20 cellular contexts compared by ENCODE assay signal in genomic region chr2:205990104-205990503, GRCh38.
"Had no signal": no experiment of that assay in that cellular context is flagged by ENCODE, and none has a peak within 500 bp of the region (broad histone marks: within the 10 kb centered on the region; RNA-seq: fewer than 3 reads in every experiment).

No MANE protein-coding gene starts in this region.

- H3K36me3 Mint-ChIP-seq: neural progenitor cell had no signal

- H3K9me3 ChIP-seq: body of pancreas, heart right ventricle, left ventricle myocardium inferior, SK-N-SH, thyroid gland had no signal

- ATAC-seq: activated CD8-positive, alpha-beta T cell treated with anti-CD3 and anti-CD28 coated beads, Interleukin-2, amount 10 ng/mL, durations not matched to agents 7 days and 5 days; body of pancreas; heart right ventricle had no signal

- H3K36me3 ChIP-seq: neural progenitor cell, thyroid gland, WERI-Rb-1 had no signal

- H3K9me3 Mint-ChIP-seq: activated T-helper 2 cell treated with anti-CD3 and anti-CD28 coated beads, Interferon-gamma antibody, Interleukin-2, Interleukin-4, amounts not matched to agents 10 μg/mL and 5 μg/mL and 100 μg/mL, durations not matched to agents 14 hours and 24 hours and 36 hours; neural progenitor cell had no signal

- H3K27ac Mint-ChIP-seq: activated CD8-positive, alpha-beta T cell treated with anti-CD3 and anti-CD28 coated beads, Interleukin-2, amount 10 ng/mL, durations not matched to agents 7 days and 5 days; activated T-helper 2 cell treated with anti-CD3 and anti-CD28 coated beads, Interferon-gamma antibody, Interleukin-2, Interleukin-4, amounts not matched to agents 10 μg/mL and 5 μg/mL and 100 μg/mL, durations not matched to agents 14 hours and 24 hours and 36 hours; neural progenitor cell had no signal

- DNase-seq: activated CD4-positive, alpha-beta T cell treated with anti-CD3 and anti-CD28 coated beads for 1 hour; activated CD4-positive, alpha-beta T cell treated with anti-CD3 and anti-CD28 coated beads, Interleukin-2, amount 50 U/mL, for 1 hour; activated CD8-positive, alpha-beta T cell treated with anti-CD3 and anti-CD28 coated beads, Interleukin-2, amount 10 ng/mL, durations not matched to agents 7 days and 5 days; activated naive CD4-positive, alpha-beta T cell; body of pancreas; effector CD4-positive, alpha-beta T cell; heart right ventricle; left ventricle myocardium inferior; mammary epithelial cell; SK-N-SH; stimulated activated CD4-positive, alpha-beta T cell treated with anti-CD3 and anti-CD28 coated beads, Interleukin-4, amount 100 ng/mL, for 1 hour; stimulated activated naive CD4-positive, alpha-beta T cell; WERI-Rb-1 had no signal

- H3K9ac ChIP-seq: neural progenitor cell, SK-N-SH had no signal

- H3K4me1 ChIP-seq: body of pancreas, heart right ventricle, left ventricle myocardium inferior had no signal

- FAIRE-seq: endometrium, TTC549, urothelium cell line had no signal

- H3K27me3 ChIP-seq: body of pancreas, cardiac muscle cell, heart right ventricle, neural progenitor cell, thyroid gland had no signal

- H3K4me3 ChIP-seq: body of pancreas, cardiac muscle cell, heart right ventricle, left ventricle myocardium inferior, neural progenitor cell, thyroid gland had no signal

- H3K4me2 ChIP-seq: neural progenitor cell, SK-N-SH had no signal

- H3K27ac ChIP-seq: body of pancreas, cardiac muscle cell, heart right ventricle, left ventricle myocardium inferior, neural progenitor cell, WERI-Rb-1 had no signal

- H3K4me3 Mint-ChIP-seq: activated CD8-positive, alpha-beta T cell treated with anti-CD3 and anti-CD28 coated beads, Interleukin-2, amount 10 ng/mL, durations not matched to agents 7 days and 5 days; neural progenitor cell had no signal

- H2AFZ ChIP-seq: neural progenitor cell had no signal
